ENCODE assay signal across 33 cellular contexts in the genomic region with DNA sequence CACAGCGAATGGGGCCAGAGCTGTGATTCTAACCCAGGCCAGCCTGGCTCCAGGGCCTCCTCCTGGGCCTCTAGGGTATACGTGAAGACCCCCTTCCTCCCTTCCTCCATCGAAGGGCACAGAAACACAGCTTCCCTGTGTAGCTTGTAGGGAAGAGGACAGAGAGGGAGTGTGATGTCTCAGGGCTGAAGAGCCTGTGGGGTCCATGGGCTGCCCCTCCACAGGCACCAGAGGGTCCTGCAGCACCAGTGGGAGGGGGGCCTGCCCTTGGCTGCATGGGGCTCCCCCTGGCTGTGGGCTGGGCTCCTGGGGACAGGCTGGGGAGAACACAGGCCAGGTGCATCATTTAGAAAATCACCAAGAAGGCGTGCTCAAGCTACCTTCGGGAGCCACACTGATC.
DNase-seq lines count a peak whose midpoint lies in the region; ATAC-seq, FAIRE-seq and TF ChIP-seq lines count a peak whose summit lies in the region.
"Had no signal": no experiment of that assay in that cellular context is flagged by ENCODE, and none has a peak within 500 bp of the region (broad histone marks: within the 10 kb centered on the region; RNA-seq: fewer than 3 reads in every experiment).

No MANE protein-coding gene starts in this region.

- H3K4me2 ChIP-seq in osteoblast (ENCODE audit: insufficient read depth, low read length): no peak overlapping the region

- DNase-seq in heart right ventricle: no peak
- no peak for DNase-seq in right cardiac atrium
- DNase-seq in osteoblast (ENCODE audit: insufficient read length, low spot score, missing footprints): peak; percentile 71
- DNase-seq in upper lobe of right lung: peak; percentile 17
- DNase-seq in HTR-8/SVneo (ENCODE audit: insufficient read length, low spot score): no peak
- no peak for DNase-seq in CD4-positive, alpha-beta T cell
- DNase-seq in LoVo (ENCODE audit: low spot score): no peak
- DNase-seq: activated CD4-positive, alpha-beta T cell treated with anti-CD3 and anti-CD28 coated beads for 4 hours; activated CD8-positive, alpha-beta memory T cell treated with anti-CD3 and anti-CD28 coated beads for 24 hours; activated T-cell treated with anti-CD3 and anti-CD28 coated beads for 4 hours; amniotic stem cell; Calu3; effector memory CD8-positive, alpha-beta T cell; erythroblast; GF-D8; Kasumi-1; kidney; natural killer cell; NCI-H748 treated with DMSO at 0.1 percent for 48 hours; stimulated activated CD4-positive, alpha-beta T cell treated with anti-CD3 and anti-CD28 coated beads, Interleukin-4, amount 100 ng/mL, for 1 hour; T1000 had no signal

- H3K27me3 ChIP-seq in heart right ventricle: no peaks in the 10 kb centered on the region
- H3K27me3 ChIP-seq in right cardiac atrium (ENCODE audit: control insufficient read depth, insufficient read depth): no peaks in the 10 kb centered on the region
- no peaks in the 10 kb centered on the region for H3K27me3 ChIP-seq in osteoblast (ENCODE audit: insufficient read depth, low read length)
- no peaks in the 10 kb centered on the region for H3K27me3 ChIP-seq in upper lobe of right lung
- no peaks in the 10 kb centered on the region for H3K27me3 ChIP-seq in CD4-positive, alpha-beta T cell (ENCODE audit: control insufficient read depth, insufficient read depth, low read length)
- H3K27me3 ChIP-seq: breast epithelium, ovary, SJSA1, upper lobe of left lung had no signal

- ATAC-seq in heart right ventricle (no peak), right cardiac atrium (no peak), upper lobe of right lung (no peak)
- ATAC-seq in CD4-positive, alpha-beta T cell (ENCODE audit: poor library complexity): no peak
- ATAC-seq: effector memory CD8-positive, alpha-beta T cell; natural killer cell; sciatic nerve had no signal

- H3K9me3 ChIP-seq in heart right ventricle (no peaks in the 10 kb centered on the region), right cardiac atrium (ENCODE audit: control insufficient read depth, low read length) (no peaks in the 10 kb centered on the region), osteoblast (ENCODE audit: low read depth, low read length) (no peaks in the 10 kb centered on the region), upper lobe of right lung (no peaks in the 10 kb centered on the region)
- no peaks in the 10 kb centered on the region for H3K9me3 ChIP-seq in CD4-positive, alpha-beta T cell (ENCODE audit: control insufficient read depth, low read length)
- H3K9me3 ChIP-seq: breast epithelium, ovary, SJSA1, upper lobe of left lung had no signal

- POLR2A ChIA-PET in CD4-positive, alpha-beta T cell (lab: Charles Lee): no interaction called here

- CTCF ChIA-PET in CD4-positive, alpha-beta T cell (lab: Charles Lee): no interaction called here

- H3K36me3 Mint-ChIP-seq in CD4-positive, alpha-beta T cell (ENCODE audit: low read depth): no peaks in the 10 kb centered on the region
- H3K36me3 Mint-ChIP-seq: activated naive CD4-positive, alpha-beta T cell treated with anti-CD3 and anti-CD28 coated beads, Interleukin-2, amount 50 U/mL, for 24 hours; natural killer cell had no signal

- H3K36me3 ChIP-seq in heart right ventricle (peaks cover 0 to 40% (median 0%) of the 10 kb centered on the region in 9 donors), osteoblast (ENCODE audit: insufficient read depth, low read length) (no peaks in the 10 kb centered on the region), upper lobe of right lung (no peaks in the 10 kb centered on the region)
- H3K36me3 ChIP-seq: breast epithelium, ovary, SJSA1 had no signal

- no peaks in the 10 kb centered on the region for H4K20me1 ChIP-seq in osteoblast (ENCODE audit: insufficient read depth, low read length)

- H3K27ac ChIP-seq in heart right ventricle (peak overlapping the region in 7 of 10 donors; percentile 4 to 76 (median 54)), right cardiac atrium (ENCODE audit: low read length) (no peak overlapping the region), cingulate gyrus (ENCODE audit: low read depth, low read length) (peak overlapping the region; percentile 11), osteoblast (ENCODE audit: low read depth, low read length) (no peak overlapping the region), upper lobe of right lung (peak overlapping the region; percentile 55)
- no peak overlapping the region for H3K27ac ChIP-seq in CD4-positive, alpha-beta T cell (ENCODE audit: low read depth, low read length)
- H3K27ac ChIP-seq: breast epithelium, coronary artery, SJSA1, VCaP had no signal

- no peaks in the 10 kb centered on the region for H3K27me3 Mint-ChIP-seq in CD4-positive, alpha-beta T cell
- H3K27me3 Mint-ChIP-seq: activated naive CD4-positive, alpha-beta T cell treated with anti-CD3 and anti-CD28 coated beads, Interleukin-2, amount 50 U/mL, for 24 hours had no signal

- H3K4me1 ChIP-seq in heart right ventricle (peaks cover 7 to 54% (median 39%) of the 10 kb centered on the region in 9 donors), right cardiac atrium (ENCODE audit: control insufficient read depth, insufficient read depth, low read length) (peaks cover 16% of the 10 kb centered on the region), osteoblast (ENCODE audit: insufficient read depth, low read length) (peaks cover 16% of the 10 kb centered on the region), upper lobe of right lung (peaks cover 4% of the 10 kb centered on the region)
- H3K4me1 ChIP-seq: breast epithelium, SJSA1 had no signal

- intact Hi-C loops in heart right ventricle (cut with DNase I): no loop called here
- intact Hi-C loops in right cardiac atrium (cut with DNase I): no loop called here
- intact Hi-C loops in upper lobe of right lung (cut with DNase I): no loop called here
- intact Hi-C loops in CD4-positive, alpha-beta T cell (cut with DNase I, micrococcal nuclease): no loop called here

- H3K4me3 ChIP-seq in heart right ventricle (no peak overlapping the region), right cardiac atrium (ENCODE audit: low read length) (no peak overlapping the region), osteoblast (ENCODE audit: insufficient read depth, low read length) (no peak overlapping the region), upper lobe of right lung (no peak overlapping the region)
- H3K4me3 ChIP-seq: breast epithelium, coronary artery, lung, ovary, SJSA1, upper lobe of left lung had no signal

- H3K79me2 ChIP-seq in osteoblast (ENCODE audit: insufficient read depth, low read length): no peaks in the 10 kb centered on the region

- H3K4me1 Mint-ChIP-seq in CD4-positive, alpha-beta T cell (ENCODE audit: low read depth): no peaks in the 10 kb centered on the region
- H3K4me1 Mint-ChIP-seq: activated naive CD4-positive, alpha-beta T cell treated with anti-CD3 and anti-CD28 coated beads, Interleukin-2, amount 50 U/mL, for 24 hours; natural killer cell had no signal

- H3K9me3 Mint-ChIP-seq in CD4-positive, alpha-beta T cell: no peaks in the 10 kb centered on the region
- H3K9me3 Mint-ChIP-seq: activated naive CD4-positive, alpha-beta T cell treated with anti-CD3 and anti-CD28 coated beads, Interleukin-2, amount 50 U/mL, for 24 hours; activated T-helper 2 cell treated with anti-CD3 and anti-CD28 coated beads, Interferon-gamma antibody, Interleukin-2, Interleukin-4, amounts not matched to agents 10 μg/mL and 5 μg/mL and 100 μg/mL, durations not matched to agents 14 hours and 24 hours and 36 hours; effector memory CD8-positive, alpha-beta T cell; natural killer cell had no signal

- H2AFZ ChIP-seq in osteoblast (ENCODE audit: low read length): no peak overlapping the region

- WGBS in heart right ventricle, 2 donors: 83 to 87% methylated on average over 5 of the region's 5 CpGs
- 84% methylated on average over 5 of the region's 5 CpGs for WGBS in right cardiac atrium

- H3K27ac Mint-ChIP-seq in CD4-positive, alpha-beta T cell: no peak overlapping the region
- H3K27ac Mint-ChIP-seq: activated naive CD4-positive, alpha-beta T cell treated with anti-CD3 and anti-CD28 coated beads, Interleukin-2, amount 50 U/mL, for 24 hours; activated T-helper 2 cell treated with anti-CD3 and anti-CD28 coated beads, Interferon-gamma antibody, Interleukin-2, Interleukin-4, amounts not matched to agents 10 μg/mL and 5 μg/mL and 100 μg/mL, durations not matched to agents 14 hours and 24 hours and 36 hours; effector memory CD8-positive, alpha-beta T cell had no signal

- TF ChIP-seq CTCF in heart right ventricle (IDR thresholded peaks at IDR 0.05): peak in 2 of 9 donors; percentile 10 to 20
- no peak for TF ChIP-seq CTCF in osteoblast (IDR thresholded peaks at IDR 0.05; ENCODE audit: extremely low read depth, low read depth, low read length)
- no peak for TF ChIP-seq CTCF in upper lobe of right lung (IDR thresholded peaks at IDR 0.05)
- TF ChIP-seq CTCF in CD4-positive, alpha-beta T cell (IDR thresholded peaks at IDR 0.05): no peak

- FAIRE-seq in HTR-8/SVneo (lab: Jason Lieb, UNC): no peak
- FAIRE-seq: A204.1, kidney had no signal

- H3K4me3 Mint-ChIP-seq in CD4-positive, alpha-beta T cell: no peak overlapping the region
- H3K4me3 Mint-ChIP-seq: activated naive CD4-positive, alpha-beta T cell treated with anti-CD3 and anti-CD28 coated beads, Interleukin-2, amount 50 U/mL, for 24 hours; effector memory CD8-positive, alpha-beta T cell; natural killer cell had no signal

Comparison
In these comparisons a context has a peak if more than half of its experiments do, and no peak if none do; other contexts are left out.
1. H3K27ac ChIP-seq: peak in heart right ventricle (7 of 10), cingulate gyrus (single experiment) and upper lobe of right lung (single experiment); none in right cardiac atrium (single experiment), osteoblast (single experiment) and CD4-positive, alpha-beta T cell (single experiment).
2. DNase-seq: peak in osteoblast (single experiment) and upper lobe of right lung (single experiment); none in heart right ventricle (0 of 2), right cardiac atrium (0 of 3), HTR-8/SVneo (single experiment), CD4-positive, alpha-beta T cell (0 of 10) and LoVo (single experiment).